Comparison of ENCODE assay signal across 25 cellular contexts in genomic region chr6:46509063-46509462, GRCh38. TPM values are rescaled to one million over a fixed set of nuclear protein-coding genes. Genes with fewer than 3 reads are reported as not detected.
DNase-seq lines count a peak whose midpoint lies in the region; ATAC-seq, FAIRE-seq and TF ChIP-seq lines count a peak whose summit lies in the region.
"Had no signal": no experiment of that assay in that cellular context is flagged by ENCODE, and none has a peak within 500 bp of the region (broad histone marks: within the 10 kb centered on the region; RNA-seq: fewer than 3 reads in every experiment).

No MANE protein-coding gene starts in this region.

- H3K4me1 Mint-ChIP-seq in mesothelial cell of epicardium: peaks cover 4% of the 10 kb centered on the region
- H3K4me1 Mint-ChIP-seq: CD8-positive, alpha-beta memory T cell had no signal

- TF ChIP-seq POLR2A in HepG2 (IDR thresholded peaks at IDR 0.05; ENCODE audit: insufficient read depth in 1 of 2, low read depth in 2 of 2, low read length in 2 of 2): no peak
- TF ChIP-seq POLR2A in gastrocnemius medialis (IDR thresholded peaks at IDR 0.05): no peak

- H3K9me3 Mint-ChIP-seq in mesothelial cell of epicardium: no peaks in the 10 kb centered on the region
- H3K9me3 Mint-ChIP-seq: CD8-positive, alpha-beta memory T cell had no signal

- peaks cover 3% of the 10 kb centered on the region for H3K27me3 Mint-ChIP-seq in mesothelial cell of epicardium (ENCODE audit: low read depth)

- no peak overlapping the region for H3K4me2 ChIP-seq in HepG2 (ENCODE audit: low read depth, low read length)
- H3K4me2 ChIP-seq: KMS-11 had no signal

- TF ChIP-seq RAD21 in liver (IDR thresholded peaks at IDR 0.05) (no peak), HepG2 (CRISPR knock-in tag; IDR thresholded peaks at IDR 0.05) (no peak)

- H3K36me3 Mint-ChIP-seq in mesothelial cell of epicardium: no peaks in the 10 kb centered on the region
- H3K36me3 Mint-ChIP-seq: CD8-positive, alpha-beta memory T cell had no signal

- intact Hi-C loops in HepG2 (cut with micrococcal nuclease; ENCODE audit: unreplicated experiment): no loop called here
- intact Hi-C loops in gastrocnemius medialis (cut with DNase I; ENCODE audit: low total_unique reads): no loop called here

- H3K27ac ChIP-seq in liver (ENCODE audit: low read depth in 1 of 2, low read length in 2 of 2): peak overlapping the region in 1 of 2 donors; percentile 52
- H3K27ac ChIP-seq in HepG2 (ENCODE audit: extremely low read length, insufficient read depth, low read length): no peak overlapping the region
- H3K27ac ChIP-seq in right atrium auricular region: peak overlapping the region; percentile 60 to 89
- H3K27ac ChIP-seq in gastrocnemius medialis: peak overlapping the region; percentile 55 to 84 (median 74)
- H3K27ac ChIP-seq: C4-2B, KMS-11 had no signal

- no peak overlapping the region for H3K4me3 Mint-ChIP-seq in mesothelial cell of epicardium
- H3K4me3 Mint-ChIP-seq: CD8-positive, alpha-beta memory T cell had no signal

- no peaks in the 10 kb centered on the region for H3K9me3 ChIP-seq in liver (ENCODE audit: control insufficient read depth in 4 of 4, low read length in 3 of 4)
- H3K9me3 ChIP-seq in HepG2 (ENCODE audit: low read length): no peaks in the 10 kb centered on the region
- H3K9me3 ChIP-seq in right atrium auricular region: no peaks in the 10 kb centered on the region
- no peaks in the 10 kb centered on the region for H3K9me3 ChIP-seq in gastrocnemius medialis

- POLR2A ChIA-PET in HepG2 (lab: Yijun Ruan, JAX): no interaction called here

- H3K9ac ChIP-seq in liver (ENCODE audit: low read depth in 1 of 2, low read length in 2 of 2) (no peak overlapping the region), HepG2 (ENCODE audit: insufficient read depth, low read depth, low read length) (no peak overlapping the region)
- H3K9ac ChIP-seq: KMS-11 had no signal

- H3K4me1 ChIP-seq in liver (ENCODE audit: control insufficient read depth in 4 of 4, insufficient read depth in 4 of 4, low read length in 3 of 4): peaks cover 6 to 33% (median 30%) of the 10 kb centered on the region in 4 donors
- H3K4me1 ChIP-seq in HepG2 (ENCODE audit: insufficient read depth, low read length): no peaks in the 10 kb centered on the region
- H3K4me1 ChIP-seq in right atrium auricular region: peaks cover 0 to 83% of the 10 kb centered on the region in 2 donors
- H3K4me1 ChIP-seq in gastrocnemius medialis: peaks cover 45 to 92% of the 10 kb centered on the region in 2 donors

- H3K4me3 ChIP-seq in liver (ENCODE audit: low read depth in 1 of 3, low read length in 3 of 3) (no peak overlapping the region), HepG2 (replicated peaks in 1 of 3; ENCODE audit: insufficient read depth in 1 of 3, low read depth in 2 of 3, low read length in 3 of 3) (no peak overlapping the region), right atrium auricular region (no peak overlapping the region), gastrocnemius medialis (no peak overlapping the region)

- no peak for FAIRE-seq in HepG2 (lab: Jason Lieb, UNC)
- FAIRE-seq: A204.1, GM12891 had no signal

- WGBS in liver: 25% methylated on average over 4 of the region's 4 CpGs
- WGBS in HepG2 (ENCODE audit: low lambda C conversion rate): 1% methylated on average over 4 of the region's 4 CpGs

- no peaks in the 10 kb centered on the region for H4K20me1 ChIP-seq in HepG2 (ENCODE audit: insufficient read depth, low read length)

- no peak overlapping the region for H2AFZ ChIP-seq in HepG2 (ENCODE audit: low read length)

- TF ChIP-seq EP300 in HepG2 (IDR thresholded peaks at IDR 0.05; ENCODE audit: low read depth in 2 of 2, low read length in 2 of 2) (no peak), HepG2 (CRISPR knock-in tag; IDR thresholded peaks at IDR 0.05; ENCODE audit: borderline replicate concordance) (no peak)

- H3K27me3 ChIP-seq in liver (ENCODE audit: control insufficient read depth in 4 of 4, insufficient read depth in 4 of 4, low read length in 3 of 4) (no peaks in the 10 kb centered on the region), HepG2 (ENCODE audit: control insufficient read depth in 1 of 2, insufficient read depth in 2 of 2, low read length in 2 of 2) (no peaks in the 10 kb centered on the region), right atrium auricular region (no peaks in the 10 kb centered on the region), gastrocnemius medialis (no peaks in the 10 kb centered on the region)

- ATAC-seq in HepG2 (no peak), gastrocnemius medialis (peak; percentile 65 to 89), HG02798 (IDR thresholded peaks at IDR 0.05; ENCODE audit: poor library complexity, unreplicated experiment) (no peak)
- ATAC-seq: Panc1 had no signal

- TF ChIP-seq CTCF in liver (IDR thresholded peaks at IDR 0.05; ENCODE audit: low read depth, low read length, missing input control) (no peak), HepG2 (CRISPR knock-in tag; IDR thresholded peaks at IDR 0.05) (no peak), right atrium auricular region (IDR thresholded peaks at IDR 0.05) (no peak), gastrocnemius medialis (IDR thresholded peaks at IDR 0.05 in 4 of 5, conservative IDR thresholded peaks at IDR 0.05 in 1 of 5) (no peak), mesothelial cell of epicardium (IDR thresholded peaks at IDR 0.05; ENCODE audit: unreplicated experiment) (no peak)

- H3K79me2 ChIP-seq in HepG2 (ENCODE audit: insufficient read depth, low read length): no peaks in the 10 kb centered on the region

- DNase-seq in HepG2 (ENCODE audit: low spot score) (no peak), right atrium auricular region (ENCODE audit: low spot score) (no peak), gastrocnemius medialis (peak; percentile 54 to 69), mesothelial cell of epicardium (ENCODE audit: low spot score in 2 of 2, unreplicated experiment in 2 of 2) (no peak), kidney tubule cell (ENCODE audit: low spot score) (no peak), HuH-7.5 (ENCODE audit: low spot score) (no peak)
- DNase-seq: Calu3; CD8-positive, alpha-beta memory T cell; DMS153; GOT3; HCEC 1CT; IMR-90; NCI-H1105; NCI-H2029 treated with DMSO at 0.1 percent for 48 hours; NCI-H226; NCI-H510A treated with DMSO at 0.1 percent for 48 hours; NCI-H774 had no signal

- CTCF ChIA-PET in HepG2 (lab: Yijun Ruan, JAX; ENCODE audit: low intra/inter-chr PET ratio, low total read pairs): no interaction called here

- H3K27ac Mint-ChIP-seq in mesothelial cell of epicardium: no peak overlapping the region
- H3K27ac Mint-ChIP-seq: CD8-positive, alpha-beta memory T cell had no signal

- in situ Hi-C loops in HepG2 (cut with HindIII; ENCODE audit: extremely low pct_ligation_motif_present, low pct_unique_long_range_greater_than_20kb): no loop called here
- in situ Hi-C loops in gastrocnemius medialis (cut with MboI; ENCODE audit: low sequenced_read_pairs in 4 of 4): no loop called here

- H3K36me3 ChIP-seq in liver (ENCODE audit: control insufficient read depth in 4 of 4, insufficient read depth in 3 of 4, low read depth in 1 of 4, low read length in 3 of 4): no peaks in the 10 kb centered on the region
- H3K36me3 ChIP-seq in HepG2 (replicated peaks in 1 of 2; ENCODE audit: control insufficient read depth in 1 of 2, insufficient read depth in 2 of 2, low read length in 2 of 2): no peaks in the 10 kb centered on the region
- H3K36me3 ChIP-seq in right atrium auricular region: no peaks in the 10 kb centered on the region
- H3K36me3 ChIP-seq in gastrocnemius medialis: no peaks in the 10 kb centered on the region

- no TSS peak for BruUV-seq in HepG2 (replicated peaks; lab: Mats Ljungman, UMichigan)

TF ChIP-seq in liver, 16 proteins besides CTCF, POLR2A, EP300 and RAD21 (continues in another document):
- TF ChIP-seq MAX (IDR thresholded peaks at IDR 0.05) (peak; percentile 14), SP1 (IDR thresholded peaks at IDR 0.05) (peak; percentile 48), TAF1 (conservative IDR thresholded peaks at IDR 0.05) (no peak), HNF4G (IDR thresholded peaks at IDR 0.05) (no peak)

TF ChIP-seq in HepG2, 621 proteins besides CTCF, POLR2A, EP300 and RAD21:
- no peak for TF ChIP-seq ZBTB21 (CRISPR knock-in tag; IDR thresholded peaks at IDR 0.05)
- no peak for TF ChIP-seq LBX2 (CRISPR knock-in tag; IDR thresholded peaks at IDR 0.05; ENCODE audit: borderline replicate concordance)
- no peak for TF ChIP-seq ZBTB7B (CRISPR knock-in tag; IDR thresholded peaks at IDR 0.05)

RNA-seq across cellular contexts. Expression of gene RCAN2, which starts 17.8 kb away (rescaled TPM):
- total RNA-seq in liver (1 to 10 TPM in 1 of 2 donors, under 1 TPM in 1; 0.19 to 8.2 TPM), HepG2 (2016; rRNA removed; fragmentation: Illumina TruSeq; extraction: Trizol) (not detected in 2 replicates), right atrium auricular region (100 to 1,000 TPM in 1 of 2 donors, 10 to 100 TPM in 1; 96.5 to 210 TPM), gastrocnemius medialis (10 to 100 TPM; 26.2 to 88.8 (median 43.2) TPM), mesothelial cell of epicardium (3.6 to 4.0 TPM (median 3.9 TPM) in 3 replicates)
- polyA plus RNA-seq in liver (1 to 10 TPM; 2.1 to 2.8 TPM), HepG2 (2011; rRNA removed) (not detected in 2 replicates)
- not detected in 2 replicates for total RNA-seq in HepG2 (2016; cell fraction: cytosol; rRNA removed; fragmentation: Illumina TruSeq; extraction: Trizol; ENCODE audit: low read depth)
- total RNA-seq in HepG2 (2016; cell fraction: insoluble cytoplasmic fraction; rRNA removed; fragmentation: Illumina TruSeq; extraction: Trizol): not detected in 2 replicates
- not detected in 2 replicates for total RNA-seq in HepG2 (2016; cell fraction: membrane; rRNA removed; fragmentation: Illumina TruSeq; extraction: Trizol)
- not detected in 2 replicates for total RNA-seq in HepG2 (2016; cell fraction: nucleus; rRNA removed; fragmentation: Illumina TruSeq; extraction: Trizol)
- polyA plus RNA-seq in HepG2 (2011; cell fraction: cytosol; rRNA removed): not detected in 2 replicates
- not detected in 2 replicates for polyA plus RNA-seq in HepG2 (2011; cell fraction: nucleus; rRNA removed)
- polyA plus RNA-seq in HepG2 (2012): not detected in 2 replicates
- not detected in 2 replicates for polyA plus RNA-seq in HepG2 (2016; cell fraction: cytosol; fragmentation: Illumina TruSeq; extraction: Trizol; ENCODE audit: low read depth)
- polyA plus RNA-seq in HepG2 (2016; cell fraction: insoluble cytoplasmic fraction; fragmentation: Illumina TruSeq; extraction: Trizol; ENCODE audit: low read depth): not detected in 2 replicates
- polyA plus RNA-seq in HepG2 (2016; cell fraction: membrane; fragmentation: Illumina TruSeq; extraction: Trizol; ENCODE audit: low read depth): not detected in 2 replicates
- polyA plus RNA-seq in HepG2 (2016; cell fraction: nucleus; fragmentation: Illumina TruSeq; extraction: Trizol; ENCODE audit: insufficient read depth, low read depth): not detected in 2 replicates
- not detected in 2 replicates for polyA minus RNA-seq in HepG2 (2011; rRNA and poly(A)+ RNA removed; ENCODE audit: low replicate concordance)
- polyA minus RNA-seq in HepG2 (2011; cell fraction: cytosol; rRNA and poly(A)+ RNA removed): not detected in 2 replicates
- not detected in 2 replicates for polyA minus RNA-seq in HepG2 (2011; cell fraction: nucleus; rRNA and poly(A)+ RNA removed)
- total RNA-seq: G401 had no signal

Comparison
In these comparisons a context has a peak if more than half of its experiments do, and no peak if none do; other contexts are left out.
1. ATAC-seq: peak in gastrocnemius medialis (2 of 2); none in HepG2 (single experiment) and HG02798 (single experiment).
2. DNase-seq: peak in gastrocnemius medialis (2 of 2); none in HepG2 (single experiment), right atrium auricular region (single experiment), mesothelial cell of epicardium (0 of 2), kidney tubule cell (single experiment) and HuH-7.5 (single experiment).